8 cellular contexts compared by ENCODE assay signal in the genomic region with DNA sequence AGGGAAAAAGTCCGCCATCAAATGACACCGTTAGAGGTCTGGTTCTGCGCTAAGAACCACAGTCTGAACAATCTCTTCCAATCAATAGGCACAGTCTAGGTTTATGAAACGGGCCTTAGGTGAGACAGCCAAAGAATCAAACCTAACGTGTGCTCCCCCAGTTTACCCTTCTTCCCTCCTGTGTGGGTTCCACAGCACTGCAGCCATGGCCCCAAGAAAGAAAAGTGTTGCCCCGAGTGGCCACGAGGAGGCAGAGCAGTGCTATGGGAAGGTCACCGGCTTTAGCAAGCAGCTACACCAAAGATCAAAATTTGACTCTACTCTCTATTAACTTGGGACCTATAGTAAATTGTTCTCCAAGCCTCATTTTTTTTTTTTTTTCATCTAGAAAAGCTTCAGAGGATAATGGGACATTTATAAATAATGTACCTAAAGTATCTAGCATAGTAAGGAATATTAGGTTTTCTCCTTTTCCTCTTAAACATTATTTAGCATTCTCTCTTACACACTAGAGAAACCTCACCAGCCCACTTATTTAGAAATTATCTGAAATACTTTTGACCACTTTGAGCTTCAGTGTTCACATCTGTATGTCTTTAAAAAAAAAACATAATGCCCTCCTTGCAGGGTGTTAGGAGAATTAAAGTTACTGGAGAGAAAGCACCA.
DNase-seq lines count a peak whose midpoint lies in the region; ATAC-seq, FAIRE-seq and TF ChIP-seq lines count a peak whose summit lies in the region.

No MANE protein-coding gene starts in this region.

- H3K27ac ChIP-seq in PC-3 (ENCODE audit: low read length): no peak overlapping the region
- no peak overlapping the region for H3K27ac ChIP-seq in foreskin keratinocyte
- H3K27ac ChIP-seq in pancreas: no peak overlapping the region

- no TSS peak for BruUV-seq in PC-3 (replicated peaks; lab: Mats Ljungman, UMichigan)

- H2AFZ ChIP-seq in PC-3 (ENCODE audit: low read length): no peak overlapping the region

- no peaks in the 10 kb centered on the region for H3K79me2 ChIP-seq in PC-3 (ENCODE audit: low read length)

- no peaks in the 10 kb centered on the region for H4K20me1 ChIP-seq in PC-3 (ENCODE audit: low read length)

- H3K9me2 ChIP-seq in PC-3 (replicated peaks; ENCODE audit: low read length): no peaks in the 10 kb centered on the region

- intact Hi-C loops in PC-3 (cut with micrococcal nuclease): loop anchor here (1.0 kb wide), 4 partner anchors 103 to 381 kb away; no protein-coding TSS in a partner anchor
- intact Hi-C loops in pancreas (cut with DNase I): loop anchor here in 1 of 3 donors (10.0 kb wide), 1 partner anchor 156 kb away; a partner anchor contains a TSS

- H3K4me1 ChIP-seq in BE2C (no peaks in the 10 kb centered on the region), PC-3 (ENCODE audit: insufficient read depth, low read length) (no peaks in the 10 kb centered on the region), foreskin keratinocyte (no peaks in the 10 kb centered on the region), pancreas (peaks cover 0 to 5% (median 3%) of the 10 kb centered on the region in 3 donors)

- DNase-seq in BE2C (peak; percentile 69), PC-3 (peak; percentile 78), activated T-helper 1 cell treated with Interleukin-2 at 50 U/mL for 16 hours (ENCODE audit: low read depth) (peak; percentile 12), foreskin keratinocyte (peak in 1 of 2 donors; percentile 31), pancreas (peak; percentile 29 to 79 (median 59)), urothelium cell line (ENCODE audit: low spot score) (peak; percentile 62)

- H3K27me3 ChIP-seq in BE2C (no peaks in the 10 kb centered on the region), PC-3 (ENCODE audit: low read length) (no peaks in the 10 kb centered on the region), foreskin keratinocyte (no peaks in the 10 kb centered on the region), pancreas (no peaks in the 10 kb centered on the region)

- no peaks in the 10 kb centered on the region for H3K9me3 ChIP-seq in BE2C
- no peaks in the 10 kb centered on the region for H3K9me3 ChIP-seq in PC-3 (ENCODE audit: low read length)
- H3K9me3 ChIP-seq in pancreas: no peaks in the 10 kb centered on the region

- H3K36me3 ChIP-seq in BE2C: peaks cover 21% of the 10 kb centered on the region
- peaks cover 15% of the 10 kb centered on the region; the same call in 1 of the 2 replicates for H3K36me3 ChIP-seq in PC-3 (ENCODE audit: low read depth, low read length)
- H3K36me3 ChIP-seq in pancreas: peaks cover 0 to 8% (median 0%) of the 10 kb centered on the region in 3 donors

- no peak for FAIRE-seq in pancreas (lab: Jason Lieb, UNC)
- peak; percentile 37 for FAIRE-seq in urothelium cell line (lab: Jason Lieb, UNC)

- TF ChIP-seq CTCF in BE2C (IDR thresholded peaks at IDR 0.05; ENCODE audit: low read depth, low read length): peak; percentile 93
- peak; percentile 98 for TF ChIP-seq CTCF in PC-3 (conservative IDR thresholded peaks at IDR 0.05; ENCODE audit: low read depth, low read length)
- TF ChIP-seq CTCF in foreskin keratinocyte (conservative IDR thresholded peaks at IDR 0.05): peak; percentile 78
- peak; percentile 47 to 70 (median 60) for TF ChIP-seq CTCF in pancreas (IDR thresholded peaks at IDR 0.05)

- no peak overlapping the region for H3K4me3 ChIP-seq in BE2C (ENCODE audit: low read depth, low read length)
- H3K4me3 ChIP-seq in PC-3 (ENCODE audit: low read length): no peak overlapping the region
- H3K4me3 ChIP-seq in pancreas: no peak overlapping the region

- peak; percentile 61 for ATAC-seq in GM18870 (IDR thresholded peaks at IDR 0.05; ENCODE audit: unreplicated experiment)
- ATAC-seq in HG03342 (IDR thresholded peaks at IDR 0.05; ENCODE audit: unreplicated experiment): peak; percentile 87
- peak; percentile 96 for ATAC-seq in PC-3
- ATAC-seq in foreskin keratinocyte: peak; percentile 84
- peak; percentile 84 to 97 (median 94) for ATAC-seq in pancreas

- no peak overlapping the region for H3K4me2 ChIP-seq in PC-3 (ENCODE audit: low read length)

- H3F3A ChIP-seq in PC-3 (ENCODE audit: low read length, unreplicated experiment): no peaks in the 10 kb centered on the region

- CTCF ChIA-PET in PC-3 (lab: Charles Lee): interaction anchor here (0.5 to 1.6 kb wide), 10 partner anchors 49 to 914 kb away, joined by 3 to 21 read pairs (median 5); a partner anchor contains a TSS

- 50 to 53% methylated on average over 8 of the region's 8 CpGs for WGBS in pancreas, 2 donors

- H3K9ac ChIP-seq in PC-3 (ENCODE audit: low read length): no peak overlapping the region

- POLR2A ChIA-PET in PC-3 (lab: Charles Lee; ENCODE audit: unreplicated experiment): interaction anchor here (0.7 kb wide), 1 partner anchor 12 kb away, joined by 3 read pairs; no protein-coding TSS in a partner anchor
